ENCODE assay signal across 25 cellular contexts in genomic region chr14:88547386-88547780, GRCh38. TPM values are rescaled to one million over a fixed set of nuclear protein-coding genes. Genes with fewer than 3 reads are reported as not detected.
"Had no signal": no experiment of that assay in that cellular context is flagged by ENCODE, and none has a peak within 500 bp of the region (broad histone marks: within the 10 kb centered on the region; RNA-seq: fewer than 3 reads in every experiment).

No MANE protein-coding gene starts in this region.

- H3K36me3 Mint-ChIP-seq: activated naive CD4-positive, alpha-beta T cell treated with anti-CD3 and anti-CD28 coated beads, Interleukin-2, amount 50 U/mL, for 72 hours had no signal

- H3K9me3 ChIP-seq: ascending aorta, body of pancreas, Peyer's patch had no signal

- H3K27me3 ChIP-seq: ascending aorta, body of pancreas, cardiac muscle cell, Peyer's patch had no signal

- H3K4me3 Mint-ChIP-seq: activated naive CD8-positive, alpha-beta T cell treated with anti-CD3 and anti-CD28 coated beads, Interleukin-2, amount 50 U/mL, for 24 hours; activated T-cell treated with anti-CD3 and anti-CD28 coated beads, Interleukin-2, amount 50 U/mL, for 4 hours; T-helper 1 cell treated with Interleukin-12 subunit alpha and Interleukin-12 subunit beta and Interleukin-4 antibody, amounts not matched to agents 30 μg/mL and 1 μg/mL, for 36 hours; WTC11 had no signal

- H3K27ac ChIP-seq: ascending aorta, cardiac muscle cell, Peyer's patch had no signal

- H3K4me3 ChIP-seq: ascending aorta, body of pancreas, cardiac muscle cell, Peyer's patch had no signal

- H3K9me3 Mint-ChIP-seq: activated naive CD4-positive, alpha-beta T cell treated with anti-CD3 and anti-CD28 coated beads, Interleukin-2, amount 50 U/mL, for 72 hours; activated naive CD8-positive, alpha-beta T cell treated with anti-CD3 and anti-CD28 coated beads, Interleukin-2, amount 50 U/mL, for 24 hours; activated T-cell treated with anti-CD3 and anti-CD28 coated beads, Interleukin-2, amount 50 U/mL, for 4 hours; T-helper 1 cell treated with Interleukin-12 subunit alpha and Interleukin-12 subunit beta and Interleukin-4 antibody, amounts not matched to agents 30 μg/mL and 1 μg/mL, for 36 hours; WTC11 had no signal

- DNase-seq: activated CD4-positive, alpha-beta T cell treated with anti-CD3 and anti-CD28 coated beads for 48 hours; activated CD4-positive, alpha-beta T cell treated with anti-CD3 and anti-CD28 coated beads, Interleukin-2, amount 50 U/mL, for 4 hours; activated CD4-positive, CD25-positive, alpha-beta regulatory T cell treated with anti-CD3 and anti-CD28 coated beads, Interleukin-2, amount 50 U/mL, for 72 hours; activated effector memory CD4-positive, alpha-beta T cell treated with anti-CD3 and anti-CD28 coated beads, Interleukin-2, amount 50 U/mL, for 16 hours; activated naive CD4-positive, alpha-beta T cell treated with Interleukin-2 at 50 U/mL for 16 hours; activated naive CD8-positive, alpha-beta T cell treated with anti-CD3 and anti-CD28 coated beads, Interleukin-2, amount 50 U/mL, for 24 hours; activated T-cell treated with anti-CD3 and anti-CD28 coated beads, Interleukin-2, amount 50 U/mL, for 4 hours; amniotic stem cell; body of pancreas; NCI-H1092; NCI-H1417; NCI-H1694; NCI-H2029; NCI-H2107; NCI-H226; NCI-H510A; NCI-H526 treated with DMSO at 0.1 percent for 48 hours; NK-92 treated with Interleukin-12 subunit alpha and Interleukin-12 subunit beta, amount 100 ng/mL, for 24 hours; Peyer's patch; SHP77 had no signal

- H3K27ac Mint-ChIP-seq: activated naive CD4-positive, alpha-beta T cell treated with anti-CD3 and anti-CD28 coated beads, Interleukin-2, amount 50 U/mL, for 72 hours; activated naive CD8-positive, alpha-beta T cell treated with anti-CD3 and anti-CD28 coated beads, Interleukin-2, amount 50 U/mL, for 24 hours; T-helper 1 cell treated with Interleukin-12 subunit alpha and Interleukin-12 subunit beta and Interleukin-4 antibody, amounts not matched to agents 30 μg/mL and 1 μg/mL, for 36 hours; WTC11 had no signal

- ATAC-seq: activated naive CD8-positive, alpha-beta T cell treated with anti-CD3 and anti-CD28 coated beads, Interleukin-2, amount 50 U/mL, for 24 hours; activated T-cell treated with anti-CD3 and anti-CD28 coated beads, Interleukin-2, amount 50 U/mL, for 4 hours; body of pancreas; WTC11 had no signal

RNA-seq across cellular contexts. Expression of gene PTPN21, which starts 7.4 kb away (rescaled TPM):
- total RNA-seq: activated naive CD4-positive, alpha-beta T cell treated with anti-CD3 and anti-CD28 coated beads, Interleukin-2, amount 50 U/mL, for 72 hours had no signal
